ENCODE assay signal across 27 cellular contexts in the genomic region with DNA sequence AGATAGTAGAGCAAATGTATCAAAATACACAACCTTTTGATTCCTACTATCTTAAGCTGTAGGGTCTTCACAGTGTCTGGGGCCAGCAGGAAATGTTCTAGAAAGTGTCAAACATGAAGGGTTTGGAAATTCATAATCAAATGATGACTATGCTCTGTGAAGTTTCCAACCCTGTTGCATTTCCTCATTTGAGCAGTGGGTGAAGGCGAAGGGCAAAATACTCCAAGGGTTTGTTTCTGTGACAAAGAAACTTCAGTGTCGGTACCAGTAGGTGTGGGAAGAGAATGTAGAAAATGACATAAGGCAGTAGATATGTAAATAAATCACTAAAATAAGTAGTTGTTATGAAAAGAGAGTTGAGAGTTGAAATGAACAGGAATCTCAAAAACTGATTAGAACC. TPM values are rescaled to one million over a fixed set of nuclear protein-coding genes. Genes with fewer than 3 reads are reported as not detected.
"Had no signal": no experiment of that assay in that cellular context is flagged by ENCODE, and none has a peak within 500 bp of the region (broad histone marks: within the 10 kb centered on the region; RNA-seq: fewer than 3 reads in every experiment).

No MANE protein-coding gene starts in this region.

- H3K27me3 ChIP-seq: sigmoid colon, upper lobe of left lung had no signal

- H3K27ac ChIP-seq: sigmoid colon, thoracic aorta, upper lobe of left lung, WERI-Rb-1 had no signal

- H3K4me3 Mint-ChIP-seq: activated CD8-positive, alpha-beta T cell treated with anti-CD3 and anti-CD28 coated beads, Interleukin-2, amount 10 ng/mL, durations not matched to agents 7 days and 5 days; activated naive CD4-positive, alpha-beta T cell treated with anti-CD3 and anti-CD28 coated beads, Interleukin-2, amount 50 U/mL, for 24 hours; activated T-helper 1 cell treated with anti-CD3 and anti-CD28 coated beads, Interleukin-12 subunit alpha, Interleukin-12 subunit beta, Interleukin-2, Interleukin-4 antibody, amounts not matched to agents 30 ng/mL and 10 ng/mL and 1 ng/mL, durations not matched to agents 14 hours and 24 hours and 36 hours; immature natural killer cell; naive thymus-derived CD4-positive, alpha-beta T cell; neural crest cell had no signal

- H3K4me1 Mint-ChIP-seq: activated naive CD4-positive, alpha-beta T cell treated with anti-CD3 and anti-CD28 coated beads, Interleukin-2, amount 50 U/mL, for 24 hours; brain; immature natural killer cell; naive thymus-derived CD4-positive, alpha-beta T cell; neural crest cell had no signal

- H3K9me3 ChIP-seq: sigmoid colon, thoracic aorta, upper lobe of left lung had no signal

- H3K36me3 Mint-ChIP-seq: activated naive CD4-positive, alpha-beta T cell treated with anti-CD3 and anti-CD28 coated beads, Interleukin-2, amount 50 U/mL, for 24 hours; brain; immature natural killer cell had no signal

- H3K4me3 ChIP-seq: sigmoid colon, thoracic aorta, upper lobe of left lung had no signal

- ATAC-seq: activated CD8-positive, alpha-beta T cell treated with anti-CD3 and anti-CD28 coated beads, Interleukin-2, amount 10 ng/mL, durations not matched to agents 7 days and 5 days; naive thymus-derived CD4-positive, alpha-beta T cell had no signal

- H3K9me3 Mint-ChIP-seq: activated naive CD4-positive, alpha-beta T cell treated with anti-CD3 and anti-CD28 coated beads, Interleukin-2, amount 50 U/mL, for 24 hours; activated T-helper 1 cell treated with anti-CD3 and anti-CD28 coated beads, Interleukin-12 subunit alpha, Interleukin-12 subunit beta, Interleukin-2, Interleukin-4 antibody, amounts not matched to agents 30 ng/mL and 10 ng/mL and 1 ng/mL, durations not matched to agents 14 hours and 24 hours and 36 hours; brain; neural crest cell had no signal

- DNase-seq: activated CD4-positive, alpha-beta T cell treated with anti-CD3 and anti-CD28 coated beads for 1 hour; activated CD4-positive, alpha-beta T cell treated with anti-CD3 and anti-CD28 coated beads, Interleukin-2, amount 50 U/mL, for 1 hour; activated CD8-positive, alpha-beta T cell treated with anti-CD3 and anti-CD28 coated beads, Interleukin-2, amount 10 ng/mL, durations not matched to agents 7 days and 5 days; activated gamma-delta T cell; anterior cingulate cortex; effector CD4-positive, alpha-beta T cell; erythroblast; foreskin fibroblast; immature natural killer cell; kidney glomerular epithelial cell; mesendoderm; naive thymus-derived CD4-positive, alpha-beta T cell; occipital lobe; sigmoid colon; stimulated activated CD4-positive, alpha-beta T cell treated with anti-CD3 and anti-CD28 coated beads, Interleukin-2, amount 100 ng/mL, for 48 hours; stimulated activated naive CD4-positive, alpha-beta T cell treated with Interleukin-2 at 50 U/mL for 16 hours; upper lobe of left lung; WERI-Rb-1 had no signal

- H3K36me3 ChIP-seq: sigmoid colon, thoracic aorta, upper lobe of left lung, WERI-Rb-1 had no signal

- H3K27ac Mint-ChIP-seq: activated CD8-positive, alpha-beta T cell treated with anti-CD3 and anti-CD28 coated beads, Interleukin-2, amount 10 ng/mL, durations not matched to agents 7 days and 5 days; activated naive CD4-positive, alpha-beta T cell treated with anti-CD3 and anti-CD28 coated beads, Interleukin-2, amount 50 U/mL, for 24 hours; activated T-helper 1 cell treated with anti-CD3 and anti-CD28 coated beads, Interleukin-12 subunit alpha, Interleukin-12 subunit beta, Interleukin-2, Interleukin-4 antibody, amounts not matched to agents 30 ng/mL and 10 ng/mL and 1 ng/mL, durations not matched to agents 14 hours and 24 hours and 36 hours; brain; immature natural killer cell; naive thymus-derived CD4-positive, alpha-beta T cell had no signal

RNA-seq across cellular contexts. Expression of a gene that starts 0.6 kb away (rescaled TPM):
- total RNA-seq: activated CD8-positive, alpha-beta T cell treated with anti-CD3 and anti-CD28 coated beads, Interleukin-2, amount 10 ng/mL, durations not matched to agents 7 days and 5 days; activated T-helper 1 cell treated with anti-CD3 and anti-CD28 coated beads, Interleukin-12 subunit alpha, Interleukin-12 subunit beta, Interleukin-2, Interleukin-4 antibody, amounts not matched to agents 30 ng/mL and 10 ng/mL and 1 ng/mL, durations not matched to agents 14 hours and 24 hours and 36 hours; fibroblast of lung; naive thymus-derived CD4-positive, alpha-beta T cell; neural crest cell; renal cortical epithelial cell; T-helper 2 cell treated with Interferon-gamma antibody and Interleukin-4, amounts not matched to agents 100 ng/mL and 5 ng/mL, for 36 hours; thoracic aorta had no signal
- polyA plus RNA-seq: fibroblast of lung; immature natural killer cell; naive thymus-derived CD4-positive, alpha-beta T cell had no signal

RNA-seq across cellular contexts. Expression of a gene that starts 50.2 kb away (rescaled TPM):
- total RNA-seq: activated CD8-positive, alpha-beta T cell treated with anti-CD3 and anti-CD28 coated beads, Interleukin-2, amount 10 ng/mL, durations not matched to agents 7 days and 5 days; fibroblast of lung; lower leg skin; sigmoid colon; T-helper 2 cell treated with Interferon-gamma antibody and Interleukin-4, amounts not matched to agents 100 ng/mL and 5 ng/mL, for 36 hours had no signal
- polyA plus RNA-seq: immature natural killer cell; naive thymus-derived CD4-positive, alpha-beta T cell had no signal
